Comparison of ENCODE assay signal across 12 cellular contexts in the genomic region with DNA sequence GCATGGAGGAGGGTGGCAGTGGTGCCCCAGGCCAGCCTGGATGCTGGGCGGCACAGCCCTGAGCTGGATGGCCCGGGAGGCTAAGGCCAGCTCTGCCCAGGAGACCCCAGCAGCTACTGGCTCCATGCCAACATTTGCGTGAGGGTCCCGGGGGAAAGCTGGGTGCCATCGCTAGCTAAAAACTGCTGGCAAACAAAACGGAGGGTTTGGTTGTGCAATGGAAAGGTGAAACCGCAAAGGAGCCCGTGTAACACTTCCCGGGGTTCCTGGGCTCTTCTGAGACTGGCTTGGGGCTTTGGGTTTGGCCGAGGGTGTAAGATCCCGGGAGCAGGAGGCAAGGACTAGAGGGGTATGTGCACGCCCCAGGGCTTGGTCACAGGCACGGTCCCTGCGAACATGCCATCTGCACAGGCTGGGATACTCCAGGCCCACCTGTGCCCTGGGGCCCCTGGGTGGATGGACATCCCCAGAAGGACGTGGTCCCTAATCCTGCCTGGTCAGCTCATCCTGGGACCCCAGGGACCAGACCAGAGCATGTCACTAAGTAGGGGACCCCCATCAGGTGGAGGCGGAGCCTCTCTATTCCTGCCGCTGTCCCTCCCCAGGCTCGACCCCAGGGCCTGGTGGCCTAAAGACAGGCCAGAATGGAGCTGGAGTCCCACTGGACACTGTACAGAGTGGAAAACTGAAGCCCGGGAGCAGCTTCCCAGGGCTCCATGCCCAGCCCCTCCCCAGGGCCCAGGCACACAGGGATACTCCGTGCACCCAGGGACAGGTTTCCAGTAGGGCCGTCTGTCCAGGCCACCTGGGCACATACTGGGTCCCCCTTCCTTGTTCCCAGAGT. TPM values are rescaled to one million over a fixed set of nuclear protein-coding genes. Genes with fewer than 3 reads are reported as not detected.
"Had no signal": no experiment of that assay in that cellular context is flagged by ENCODE, and none has a peak within 500 bp of the region (broad histone marks: within the 10 kb centered on the region; RNA-seq: fewer than 3 reads in every experiment).

No MANE protein-coding gene starts in this region.

- H3K27me3 Mint-ChIP-seq: type B pancreatic cell had no signal

- H3K9me3 ChIP-seq: colonic mucosa, right atrium auricular region had no signal

- H3K36me3 ChIP-seq: cardiac muscle cell, colonic mucosa, right atrium auricular region had no signal

- H3K4me3 ChIP-seq: cardiac muscle cell, colonic mucosa, right atrium auricular region had no signal

- H3K36me3 Mint-ChIP-seq: activated CD4-positive, alpha-beta memory T cell treated with anti-CD3 and anti-CD28 coated beads for 36 hours; mesothelial cell of epicardium; type B pancreatic cell had no signal

- H3K27ac Mint-ChIP-seq: activated CD4-positive, alpha-beta memory T cell treated with anti-CD3 and anti-CD28 coated beads for 36 hours; activated T-cell treated with anti-CD3 and anti-CD28 coated beads, Interleukin-2, amount 50 U/mL, for 72 hours; mesothelial cell of epicardium; type B pancreatic cell had no signal

- H3K9me3 Mint-ChIP-seq: activated CD4-positive, alpha-beta memory T cell treated with anti-CD3 and anti-CD28 coated beads for 36 hours; activated T-cell treated with anti-CD3 and anti-CD28 coated beads, Interleukin-2, amount 50 U/mL, for 72 hours; type B pancreatic cell had no signal

- H3K4me1 ChIP-seq: foreskin keratinocyte had no signal

- DNase-seq: activated CD4-positive, alpha-beta memory T cell treated with anti-CD3 and anti-CD28 coated beads for 36 hours; activated naive CD4-positive, alpha-beta T cell treated with Interleukin-2 at 50 U/mL for 16 hours; activated T-cell treated with anti-CD3 and anti-CD28 coated beads, Interleukin-2, amount 50 U/mL, for 72 hours; colonic mucosa; foreskin keratinocyte; stimulated activated CD4-positive, alpha-beta T cell treated with anti-CD3 and anti-CD28 coated beads, Interleukin-2, amount 100 ng/mL, for 48 hours; stimulated activated naive CD4-positive, alpha-beta T cell treated with Interleukin-2 at 50 U/mL for 16 hours had no signal

- H3K4me3 Mint-ChIP-seq: activated CD4-positive, alpha-beta memory T cell treated with anti-CD3 and anti-CD28 coated beads for 36 hours; activated T-cell treated with anti-CD3 and anti-CD28 coated beads, Interleukin-2, amount 50 U/mL, for 72 hours; mesothelial cell of epicardium; type B pancreatic cell had no signal

- H3K27ac ChIP-seq: cardiac muscle cell, colonic mucosa, foreskin keratinocyte had no signal

- ATAC-seq: activated T-cell treated with anti-CD3 and anti-CD28 coated beads, Interleukin-2, amount 50 U/mL, for 72 hours; foreskin keratinocyte had no signal

- H3K27me3 ChIP-seq: cardiac muscle cell, colonic mucosa, right atrium auricular region had no signal

RNA-seq across cellular contexts. Expression of a gene that starts 44.6 kb away (rescaled TPM):
- polyA plus RNA-seq: keratinocyte had no signal
